8 cellular contexts compared by ENCODE assay signal in the genomic region with DNA sequence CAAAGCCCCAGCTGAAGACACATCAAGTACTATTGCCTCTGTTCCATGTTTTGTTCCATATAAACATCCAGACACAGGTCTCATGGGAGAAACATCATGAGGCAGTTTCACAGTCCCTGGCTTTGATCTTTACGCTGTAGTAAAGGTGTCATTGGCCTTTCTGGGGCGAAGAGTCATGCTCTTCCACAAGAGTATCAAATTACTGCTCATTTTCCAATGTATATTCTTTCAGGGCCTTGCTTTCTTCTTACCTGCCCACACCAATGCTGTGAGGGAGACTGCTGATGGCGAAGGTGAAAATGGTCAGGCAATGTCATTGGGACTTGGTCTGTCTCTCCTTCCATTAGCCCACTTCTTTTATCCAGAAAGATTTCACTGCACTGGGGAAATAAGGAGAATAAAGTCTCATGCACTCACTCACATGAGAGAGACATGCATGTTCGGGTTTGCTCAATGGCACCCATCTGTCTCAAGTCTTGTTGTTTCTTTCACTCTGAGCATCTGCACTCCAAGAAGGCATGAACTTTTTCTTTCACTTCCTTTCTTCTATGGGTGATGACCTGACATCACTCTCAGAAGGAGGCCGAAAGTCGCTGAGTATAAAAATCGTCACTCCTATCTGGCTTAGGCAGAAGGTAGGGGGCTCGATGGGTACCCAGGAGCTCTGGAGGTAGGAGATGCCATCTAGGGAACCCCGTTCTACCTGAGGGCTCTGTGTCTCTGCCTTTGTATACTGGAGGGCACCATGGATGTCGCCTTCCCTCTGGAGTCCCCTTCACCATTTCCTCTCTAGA. TPM values are rescaled to one million over a fixed set of nuclear protein-coding genes. Genes with fewer than 3 reads are reported as not detected.
DNase-seq lines count a peak whose midpoint lies in the region; ATAC-seq and TF ChIP-seq lines count a peak whose summit lies in the region.

No MANE protein-coding gene starts in this region.

- no peak for TF ChIP-seq POLR2A in uterus (IDR thresholded peaks at IDR 0.05)

- peak overlapping the region; percentile 81 to 88 for H3K27ac ChIP-seq in uterus

- H3K4me3 ChIP-seq in uterus, result no peak overlapping the region

- TF ChIP-seq CTCF in uterus (IDR thresholded peaks at IDR 0.05), result no peak

- H3K27ac Mint-ChIP-seq in T-helper 1 cell treated with Interleukin-12 subunit alpha and Interleukin-12 subunit beta and Interleukin-4 antibody, amounts not matched to agents 30 μg/mL and 1 μg/mL, for 36 hours, result peak overlapping the region; percentile 75

- no peaks in the 10 kb centered on the region for H3K36me3 ChIP-seq in uterus

- peaks cover 5% of the 10 kb centered on the region for H3K36me3 Mint-ChIP-seq in T-helper 1 cell treated with Interleukin-12 subunit alpha and Interleukin-12 subunit beta and Interleukin-4 antibody, amounts not matched to agents 30 μg/mL and 1 μg/mL, for 36 hours (ENCODE audit: low read depth)

- H3K27me3 Mint-ChIP-seq in T-helper 1 cell treated with Interleukin-12 subunit alpha and Interleukin-12 subunit beta and Interleukin-4 antibody, amounts not matched to agents 30 μg/mL and 1 μg/mL, for 36 hours (ENCODE audit: low read depth), result peaks cover 12% of the 10 kb centered on the region

- peaks cover 28% of the 10 kb centered on the region for H3K4me1 Mint-ChIP-seq in T-helper 1 cell treated with Interleukin-12 subunit alpha and Interleukin-12 subunit beta and Interleukin-4 antibody, amounts not matched to agents 30 μg/mL and 1 μg/mL, for 36 hours (ENCODE audit: low read depth)

- peak; percentile 13 for DNase-seq in stimulated activated CD4-positive, alpha-beta T cell treated with anti-CD3 and anti-CD28 coated beads, Interleukin-1b, Interleukin-23, amount 100 ng/mL, for 48 hours
- DNase-seq in stimulated activated CD4-positive, alpha-beta T cell treated with anti-CD3 and anti-CD28 coated beads, Interleukin-12 subunit alpha, Interleukin-12 subunit beta, amount 100 ng/mL, for 4 hours, result no peak
- DNase-seq in medulla oblongata (ENCODE audit: extremely low spot score), result peak; percentile 78
- no peak for DNase-seq in uterus
- DNase-seq in A172 (ENCODE audit: low spot score), result no peak
- DNase-seq in NCI-H2081 (lab: John Stamatoyannopoulos, UW), result no peak

- peaks cover 0 to 25% of the 10 kb centered on the region in 2 donors for H3K4me1 ChIP-seq in uterus

- intact Hi-C loops in uterus (cut with DNase I; ENCODE audit: low total_unique reads), result no loop called here

- no peaks in the 10 kb centered on the region for H3K27me3 ChIP-seq in uterus

- peak overlapping the region; percentile 56 for H3K4me3 Mint-ChIP-seq in T-helper 1 cell treated with Interleukin-12 subunit alpha and Interleukin-12 subunit beta and Interleukin-4 antibody, amounts not matched to agents 30 μg/mL and 1 μg/mL, for 36 hours

- no peaks in the 10 kb centered on the region for H3K9me3 ChIP-seq in uterus

- H3K9me3 Mint-ChIP-seq in T-helper 1 cell treated with Interleukin-12 subunit alpha and Interleukin-12 subunit beta and Interleukin-4 antibody, amounts not matched to agents 30 μg/mL and 1 μg/mL, for 36 hours, result peaks cover 9% of the 10 kb centered on the region

- ATAC-seq in HG03039 (IDR thresholded peaks at IDR 0.05; ENCODE audit: unreplicated experiment), result peak; percentile 35

RNA-seq across cellular contexts. Expression of gene JDP2, which starts 1.3 kb away (rescaled TPM):
- 10 to 100 TPM; 32.9 to 86.8 (median 50.1) TPM for total RNA-seq in uterus
- 8.2 and 19.3 TPM in 2 replicates for total RNA-seq in A172 (2014; rRNA removed; shearing (Covaris generic))

Comparison
In these comparisons a context has a peak if more than half of its experiments do, and no peak if none do; other contexts are left out.
1. DNase-seq: peak in stimulated activated CD4-positive, alpha-beta T cell treated with anti-CD3 and anti-CD28 coated beads, Interleukin-1b, Interleukin-23, amount 100 ng/mL, for 48 hours (single experiment) and medulla oblongata (single experiment); none in stimulated activated CD4-positive, alpha-beta T cell treated with anti-CD3 and anti-CD28 coated beads, Interleukin-12 subunit alpha, Interleukin-12 subunit beta, amount 100 ng/mL, for 4 hours (single experiment), uterus (0 of 2), A172 (single experiment) and NCI-H2081 (0 of 2).